8 cellular contexts compared by ENCODE assay signal in genomic region chr7:111083423-111083822, GRCh38. TPM values are rescaled to one million over a fixed set of nuclear protein-coding genes. Genes with fewer than 3 reads are reported as not detected.
DNase-seq lines count a peak whose midpoint lies in the region; ATAC-seq and TF ChIP-seq lines count a peak whose summit lies in the region.

No MANE protein-coding gene starts in this region.

- no peak for TF ChIP-seq CTCF in PC-9 (conservative IDR thresholded peaks at IDR 0.05)
- no peak for TF ChIP-seq CTCF in tibial nerve (IDR thresholded peaks at IDR 0.05)

- H3K27ac ChIP-seq in PC-9 (no peak overlapping the region), tibial nerve (no peak overlapping the region)

- peak overlapping the region; percentile 59 for H3K4me3 Mint-ChIP-seq in T-helper 17 cell

- H3K79me2 ChIP-seq in PC-9 (ENCODE audit: low read depth), result no peaks in the 10 kb centered on the region

- H3K4me1 ChIP-seq in PC-9 (replicated peaks; ENCODE audit: insufficient read depth) (no peaks in the 10 kb centered on the region), tibial nerve (peaks cover 0 to 9% (median 3%) of the 10 kb centered on the region in 4 donors)

- H3K36me3 Mint-ChIP-seq in T-helper 17 cell (ENCODE audit: low read depth), result peaks cover 4% of the 10 kb centered on the region

- no peak overlapping the region for H3K4me2 ChIP-seq in PC-9

- CTCF ChIA-PET in PC-9 (lab: Charles Lee), result no interaction called here

- BruUV-seq in PC-9 (replicated peaks; lab: Mats Ljungman, UMichigan), result no TSS peak

- ATAC-seq in HG03045 (IDR thresholded peaks at IDR 0.05; ENCODE audit: unreplicated experiment) (peak; percentile 99), T-helper 17 cell (peak; percentile 99), esophagus mucosa (peak; percentile 55)

- WGBS in tibial nerve, 2 donors, result 57 to 63% methylated on average over 5 of the region's 5 CpGs

- H3K9me3 ChIP-seq in T-helper 17 cell (ENCODE audit: control insufficient read depth, low read length, poor library complexity, severe bottlenecking), result no peaks in the 10 kb centered on the region
- H3K9me3 ChIP-seq in PC-9 (ENCODE audit: insufficient read depth, low read depth), result no peaks in the 10 kb centered on the region
- H3K9me3 ChIP-seq in tibial nerve, result no peaks in the 10 kb centered on the region

- H4K20me1 ChIP-seq in PC-9 (ENCODE audit: insufficient read depth), result no peaks in the 10 kb centered on the region

- TF ChIP-seq POLR2A in tibial nerve (IDR thresholded peaks at IDR 0.05), result no peak

- POLR2A ChIA-PET in PC-9 (lab: Charles Lee; ENCODE audit: unreplicated experiment), result no interaction called here

- no peaks in the 10 kb centered on the region for H3K27me3 Mint-ChIP-seq in T-helper 17 cell

- H3F3A ChIP-seq in PC-9 (ENCODE audit: insufficient read depth, low read depth), result no peaks in the 10 kb centered on the region

- H3K27me3 ChIP-seq in PC-9 (ENCODE audit: insufficient read depth, low read depth), result no peaks in the 10 kb centered on the region
- no peaks in the 10 kb centered on the region for H3K27me3 ChIP-seq in tibial nerve

- peaks cover 31% of the 10 kb centered on the region for H3K4me1 Mint-ChIP-seq in T-helper 17 cell

- H3K4me3 ChIP-seq in PC-9 (no peak overlapping the region), tibial nerve (no peak overlapping the region)

- H3K9me2 ChIP-seq in PC-9 (ENCODE audit: insufficient read depth), result no peaks in the 10 kb centered on the region

- DNase-seq in activated T-cell treated with anti-CD3 and anti-CD28 coated beads for 1 hour (ENCODE audit: low read depth) (peak; percentile 9), T-helper 17 cell (peak in 1 of 3 donors; percentile 18), ecto neural progenitor cell (ENCODE audit: low spot score) (no peak), PC-9 (no peak), tibial nerve (ENCODE audit: low spot score in 2 of 2) (no peak)
- DNase-seq in activated T-cell treated with anti-CD3 and anti-CD28 coated beads, Interleukin-2, amount 50 U/mL, for 1 hour, result no peak

- H3K27ac Mint-ChIP-seq in T-helper 17 cell, result peak overlapping the region; percentile 87

- H3K36me3 ChIP-seq in PC-9 (ENCODE audit: low read depth) (no peaks in the 10 kb centered on the region), tibial nerve (no peaks in the 10 kb centered on the region)

- no peak overlapping the region for H2AFZ ChIP-seq in PC-9

- no peak for TF ChIP-seq EP300 in tibial nerve (IDR thresholded peaks at IDR 0.05)

- intact Hi-C loops in PC-9 (cut with micrococcal nuclease; ENCODE audit: unreplicated experiment), result no loop called here

RNA-seq across cellular contexts. Expression of gene LRRN3, which starts 7.5 kb away (rescaled TPM):
- total RNA-seq in T-helper 17 cell (10 to 100 TPM in 1 of 2 donors, 1 to 10 TPM in 1; 1.9 to 16.0 TPM), esophagus mucosa (not detected), PC-9 (2021) (not detected in 2 replicates), tibial nerve (1 to 10 TPM; 1.8 to 6.5 (median 3.8) TPM)
